Comparison of ENCODE assay signal across 14 cellular contexts in the genomic region with DNA sequence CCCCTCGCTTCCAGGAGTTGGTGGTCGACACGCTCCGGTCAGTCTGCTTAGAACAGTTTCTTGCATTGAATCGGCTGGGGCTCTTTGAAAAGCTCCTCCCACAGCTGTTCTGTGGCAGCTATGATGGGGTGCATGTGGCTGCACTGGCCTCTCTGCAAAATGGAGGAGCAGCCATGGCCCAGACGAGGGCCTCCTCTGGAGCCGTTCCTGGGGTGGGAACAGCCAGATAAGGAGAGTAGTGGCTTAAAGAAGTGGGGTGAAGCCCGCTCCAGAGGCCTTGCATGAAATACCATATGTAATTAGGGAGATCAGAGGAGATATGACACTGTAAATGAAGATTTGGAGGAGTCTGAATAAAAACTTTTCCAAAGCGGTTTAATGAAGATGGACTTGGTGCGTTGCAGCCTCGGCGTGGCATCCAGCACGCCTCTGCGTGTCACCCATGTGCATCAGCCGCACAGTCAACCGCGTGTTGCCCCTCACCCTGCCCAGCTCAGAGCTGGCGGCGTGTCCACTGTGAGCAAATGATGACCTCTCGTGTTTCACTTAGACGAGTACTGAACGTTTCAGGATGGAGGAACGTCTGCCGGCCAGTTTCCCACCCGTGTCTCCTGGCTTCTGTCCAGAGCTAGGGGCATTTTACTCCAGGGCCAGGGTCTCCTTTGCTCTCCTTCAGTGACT.
"Had no signal": no experiment of that assay in that cellular context is flagged by ENCODE, and none has a peak within 500 bp of the region (broad histone marks: within the 10 kb centered on the region; RNA-seq: fewer than 3 reads in every experiment).

No MANE protein-coding gene starts in this region.

- H3K27ac ChIP-seq: foreskin keratinocyte, ovary, suprapubic skin, tibial artery had no signal

- H3K27me3 ChIP-seq: foreskin keratinocyte, ovary had no signal

- H3K4me3 ChIP-seq: ovary, smooth muscle cell, suprapubic skin, tibial artery had no signal

- H3K9me3 ChIP-seq: ovary, suprapubic skin, tibial artery had no signal

- DNase-seq: erythroblast; foreskin keratinocyte; immature natural killer cell; natural killer cell; nucleus accumbens; ovary; right cardiac atrium; stimulated activated CD4-positive, alpha-beta T cell treated with anti-CD3 and anti-CD28 coated beads, Interleukin-4, amount 100 ng/mL, for 1 hour; stimulated activated CD8-positive, alpha-beta memory T cell treated with anti-CD3 and anti-CD28 coated beads, Interleukin-4, amount 100 ng/mL, for 48 hours; stimulated activated naive CD8-positive, alpha-beta T cell treated with anti-CD3 and anti-CD28 coated beads, Interleukin-15, Interleukin-2, amounts not matched to agents 100 U/mL and 50 U/mL, for 24 hours; tibial artery had no signal

- ATAC-seq: foreskin keratinocyte; natural killer cell; right cardiac atrium; stimulated activated effector memory CD8-positive, alpha-beta T cell treated with anti-CD3 and anti-CD28 coated beads, Interleukin-12 subunit alpha, Interleukin-12 subunit beta, amount 100 ng/mL, for 72 hours; stimulated activated naive CD8-positive, alpha-beta T cell treated with anti-CD3 and anti-CD28 coated beads, Interleukin-15, Interleukin-2, amounts not matched to agents 100 U/mL and 50 U/mL, for 24 hours had no signal

- H3K36me3 ChIP-seq: ovary, suprapubic skin, tibial artery had no signal

- H3K4me1 ChIP-seq: foreskin keratinocyte, suprapubic skin had no signal
